In the genomic region with DNA sequence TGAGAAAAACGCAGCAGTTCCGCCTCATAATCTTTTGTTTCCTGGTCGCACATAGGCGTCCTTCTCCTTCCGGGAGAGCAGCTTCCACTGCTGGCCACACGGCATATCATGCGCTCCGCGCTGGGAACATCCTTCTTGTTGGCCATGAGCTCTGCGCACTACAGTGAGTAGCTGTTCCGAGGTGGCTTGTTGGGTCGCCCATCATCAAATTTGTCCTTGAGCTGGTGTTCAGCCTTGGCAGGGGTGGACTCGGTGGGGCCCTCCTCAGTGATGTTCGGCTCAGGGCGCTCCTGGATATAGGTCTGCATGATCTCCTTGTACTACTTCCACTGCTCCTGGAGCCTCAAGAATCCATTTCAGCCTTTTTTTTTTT, we compare ENCODE assay signal across 1 cellular context.
TF ChIP-seq lines count a peak whose summit lies in the region.

No MANE protein-coding gene starts in this region.

TF ChIP-seq in K562, 482 proteins besides CTCF, POLR2A, EP300 and RAD21 (continued from another document and continues in another):
- TF ChIP-seq, protein P1, sequence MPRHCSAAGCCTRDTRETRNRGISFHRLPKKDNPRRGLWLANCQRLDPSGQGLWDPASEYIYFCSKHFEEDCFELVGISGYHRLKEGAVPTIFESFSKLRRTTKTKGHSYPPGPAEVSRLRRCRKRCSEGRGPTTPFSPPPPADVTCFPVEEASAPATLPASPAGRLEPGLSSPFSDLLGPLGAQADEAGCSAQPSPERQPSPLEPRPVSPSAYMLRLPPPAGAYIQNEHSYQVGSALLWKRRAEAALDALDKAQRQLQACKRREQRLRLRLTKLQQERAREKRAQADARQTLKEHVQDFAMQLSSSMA (CRISPR knock-in tag; IDR thresholded peaks at IDR 0.05), result no peak
- TF ChIP-seq ZNF197 (CRISPR knock-in tag; IDR thresholded peaks at IDR 0.05; ENCODE audit: low read depth) (no peak), SAFB2 (IDR thresholded peaks at IDR 0.05; ENCODE audit: borderline replicate concordance, low read depth, low read length, severe bottlenecking) (no peak), NFIX (CRISPR knock-in tag; IDR thresholded peaks at IDR 0.05; ENCODE audit: low read depth) (no peak), CBX2 (IDR thresholded peaks at IDR 0.05; ENCODE audit: insufficient read depth, low read length, poor library complexity, severe bottlenecking) (no peak), ZNF707 (CRISPR knock-in tag; conservative IDR thresholded peaks at IDR 0.05) (no peak), TBL1XR1 (IDR thresholded peaks at IDR 0.05; ENCODE audit: low read length in 2 of 2) (no peak), ILK (tag; IDR thresholded peaks at IDR 0.05; ENCODE audit: borderline replicate concordance, low read depth) (no peak), GABPB2 (CRISPR knock-in tag; conservative IDR thresholded peaks at IDR 0.05) (no peak), DACH1 (IDR thresholded peaks at IDR 0.05; ENCODE audit: partially characterized antibody) (no peak), ZFP30 (CRISPR knock-in tag; IDR thresholded peaks at IDR 0.05; ENCODE audit: borderline replicate concordance) (no peak), ZNF347 (CRISPR knock-in tag; IDR thresholded peaks at IDR 0.05; ENCODE audit: low read depth) (no peak), ZNF431 (CRISPR knock-in tag; IDR thresholded peaks at IDR 0.05) (0 out of 2 replicates have a peak, but pooled peaks have one; percentile 13), EHMT2 (IDR thresholded peaks at IDR 0.05) (no peak), CXXC5 (CRISPR knock-in tag; IDR thresholded peaks at IDR 0.05) (no peak; the same call in 1 of the 2 replicates), TFAM (CRISPR knock-in tag; conservative IDR thresholded peaks at IDR 0.05) (no peak), ZNF77 (CRISPR knock-in tag; IDR thresholded peaks at IDR 0.05) (no peak), NCOA4 (IDR thresholded peaks at IDR 0.05; ENCODE audit: partially characterized antibody) (no peak), FOXJ3 (CRISPR knock-in tag; IDR thresholded peaks at IDR 0.05) (no peak)
- TF ChIP-seq, protein P2, sequence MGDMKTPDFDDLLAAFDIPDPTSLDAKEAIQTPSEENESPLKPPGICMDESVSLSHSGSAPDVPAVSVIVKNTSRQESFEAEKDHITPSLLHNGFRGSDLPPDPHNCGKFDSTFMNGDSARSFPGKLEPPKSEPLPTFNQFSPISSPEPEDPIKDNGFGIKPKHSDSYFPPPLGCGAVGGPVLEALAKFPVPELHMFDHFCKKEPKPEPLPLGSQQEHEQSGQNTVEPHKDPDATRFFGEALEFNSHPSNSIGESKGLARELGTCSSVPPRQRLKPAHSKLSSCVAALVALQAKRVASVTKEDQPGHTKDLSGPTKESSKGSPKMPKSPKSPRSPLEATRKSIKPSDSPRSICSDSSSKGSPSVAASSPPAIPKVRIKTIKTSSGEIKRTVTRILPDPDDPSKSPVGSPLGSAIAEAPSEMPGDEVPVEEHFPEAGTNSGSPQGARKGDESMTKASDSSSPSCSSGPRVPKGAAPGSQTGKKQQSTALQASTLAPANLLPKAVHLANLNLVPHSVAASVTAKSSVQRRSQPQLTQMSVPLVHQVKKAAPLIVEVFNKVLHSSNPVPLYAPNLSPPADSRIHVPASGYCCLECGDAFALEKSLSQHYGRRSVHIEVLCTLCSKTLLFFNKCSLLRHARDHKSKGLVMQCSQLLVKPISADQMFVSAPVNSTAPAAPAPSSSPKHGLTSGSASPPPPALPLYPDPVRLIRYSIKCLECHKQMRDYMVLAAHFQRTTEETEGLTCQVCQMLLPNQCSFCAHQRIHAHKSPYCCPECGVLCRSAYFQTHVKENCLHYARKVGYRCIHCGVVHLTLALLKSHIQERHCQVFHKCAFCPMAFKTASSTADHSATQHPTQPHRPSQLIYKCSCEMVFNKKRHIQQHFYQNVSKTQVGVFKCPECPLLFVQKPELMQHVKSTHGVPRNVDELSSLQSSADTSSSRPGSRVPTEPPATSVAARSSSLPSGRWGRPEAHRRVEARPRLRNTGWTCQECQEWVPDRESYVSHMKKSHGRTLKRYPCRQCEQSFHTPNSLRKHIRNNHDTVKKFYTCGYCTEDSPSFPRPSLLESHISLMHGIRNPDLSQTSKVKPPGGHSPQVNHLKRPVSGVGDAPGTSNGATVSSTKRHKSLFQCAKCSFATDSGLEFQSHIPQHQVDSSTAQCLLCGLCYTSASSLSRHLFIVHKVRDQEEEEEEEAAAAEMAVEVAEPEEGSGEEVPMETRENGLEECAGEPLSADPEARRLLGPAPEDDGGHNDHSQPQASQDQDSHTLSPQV (IDR thresholded peaks at IDR 0.05), result peak; percentile 52
- TF ChIP-seq, protein P3, sequence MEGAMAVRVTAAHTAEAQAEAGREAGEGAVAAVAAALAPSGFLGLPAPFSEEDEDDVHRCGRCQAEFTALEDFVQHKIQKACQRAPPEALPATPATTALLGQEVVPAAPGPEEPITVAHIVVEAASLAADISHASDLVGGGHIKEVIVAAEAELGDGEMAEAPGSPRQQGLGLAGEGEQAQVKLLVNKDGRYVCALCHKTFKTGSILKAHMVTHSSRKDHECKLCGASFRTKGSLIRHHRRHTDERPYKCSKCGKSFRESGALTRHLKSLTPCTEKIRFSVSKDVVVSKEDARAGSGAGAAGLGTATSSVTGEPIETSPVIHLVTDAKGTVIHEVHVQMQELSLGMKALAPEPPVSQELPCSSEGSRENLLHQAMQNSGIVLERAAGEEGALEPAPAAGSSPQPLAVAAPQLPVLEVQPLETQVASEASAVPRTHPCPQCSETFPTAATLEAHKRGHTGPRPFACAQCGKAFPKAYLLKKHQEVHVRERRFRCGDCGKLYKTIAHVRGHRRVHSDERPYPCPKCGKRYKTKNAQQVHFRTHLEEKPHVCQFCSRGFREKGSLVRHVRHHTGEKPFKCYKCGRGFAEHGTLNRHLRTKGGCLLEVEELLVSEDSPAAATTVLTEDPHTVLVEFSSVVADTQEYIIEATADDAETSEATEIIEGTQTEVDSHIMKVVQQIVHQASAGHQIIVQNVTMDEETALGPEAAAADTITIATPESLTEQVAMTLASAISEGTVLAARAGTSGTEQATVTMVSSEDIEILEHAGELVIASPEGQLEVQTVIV (CRISPR knock-in tag; IDR thresholded peaks at IDR 0.05; ENCODE audit: borderline replicate concordance), result no peak
- TF ChIP-seq, protein P4, sequence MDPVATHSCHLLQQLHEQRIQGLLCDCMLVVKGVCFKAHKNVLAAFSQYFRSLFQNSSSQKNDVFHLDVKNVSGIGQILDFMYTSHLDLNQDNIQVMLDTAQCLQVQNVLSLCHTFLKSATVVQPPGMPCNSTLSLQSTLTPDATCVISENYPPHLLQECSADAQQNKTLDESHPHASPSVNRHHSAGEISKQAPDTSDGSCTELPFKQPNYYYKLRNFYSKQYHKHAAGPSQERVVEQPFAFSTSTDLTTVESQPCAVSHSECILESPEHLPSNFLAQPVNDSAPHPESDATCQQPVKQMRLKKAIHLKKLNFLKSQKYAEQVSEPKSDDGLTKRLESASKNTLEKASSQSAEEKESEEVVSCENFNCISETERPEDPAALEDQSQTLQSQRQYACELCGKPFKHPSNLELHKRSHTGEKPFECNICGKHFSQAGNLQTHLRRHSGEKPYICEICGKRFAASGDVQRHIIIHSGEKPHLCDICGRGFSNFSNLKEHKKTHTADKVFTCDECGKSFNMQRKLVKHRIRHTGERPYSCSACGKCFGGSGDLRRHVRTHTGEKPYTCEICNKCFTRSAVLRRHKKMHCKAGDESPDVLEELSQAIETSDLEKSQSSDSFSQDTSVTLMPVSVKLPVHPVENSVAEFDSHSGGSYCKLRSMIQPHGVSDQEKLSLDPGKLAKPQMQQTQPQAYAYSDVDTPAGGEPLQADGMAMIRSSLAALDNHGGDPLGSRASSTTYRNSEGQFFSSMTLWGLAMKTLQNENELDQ (CRISPR knock-in tag; IDR thresholded peaks at IDR 0.05; ENCODE audit: borderline replicate concordance), result no peak
- TF ChIP-seq, protein P5, sequence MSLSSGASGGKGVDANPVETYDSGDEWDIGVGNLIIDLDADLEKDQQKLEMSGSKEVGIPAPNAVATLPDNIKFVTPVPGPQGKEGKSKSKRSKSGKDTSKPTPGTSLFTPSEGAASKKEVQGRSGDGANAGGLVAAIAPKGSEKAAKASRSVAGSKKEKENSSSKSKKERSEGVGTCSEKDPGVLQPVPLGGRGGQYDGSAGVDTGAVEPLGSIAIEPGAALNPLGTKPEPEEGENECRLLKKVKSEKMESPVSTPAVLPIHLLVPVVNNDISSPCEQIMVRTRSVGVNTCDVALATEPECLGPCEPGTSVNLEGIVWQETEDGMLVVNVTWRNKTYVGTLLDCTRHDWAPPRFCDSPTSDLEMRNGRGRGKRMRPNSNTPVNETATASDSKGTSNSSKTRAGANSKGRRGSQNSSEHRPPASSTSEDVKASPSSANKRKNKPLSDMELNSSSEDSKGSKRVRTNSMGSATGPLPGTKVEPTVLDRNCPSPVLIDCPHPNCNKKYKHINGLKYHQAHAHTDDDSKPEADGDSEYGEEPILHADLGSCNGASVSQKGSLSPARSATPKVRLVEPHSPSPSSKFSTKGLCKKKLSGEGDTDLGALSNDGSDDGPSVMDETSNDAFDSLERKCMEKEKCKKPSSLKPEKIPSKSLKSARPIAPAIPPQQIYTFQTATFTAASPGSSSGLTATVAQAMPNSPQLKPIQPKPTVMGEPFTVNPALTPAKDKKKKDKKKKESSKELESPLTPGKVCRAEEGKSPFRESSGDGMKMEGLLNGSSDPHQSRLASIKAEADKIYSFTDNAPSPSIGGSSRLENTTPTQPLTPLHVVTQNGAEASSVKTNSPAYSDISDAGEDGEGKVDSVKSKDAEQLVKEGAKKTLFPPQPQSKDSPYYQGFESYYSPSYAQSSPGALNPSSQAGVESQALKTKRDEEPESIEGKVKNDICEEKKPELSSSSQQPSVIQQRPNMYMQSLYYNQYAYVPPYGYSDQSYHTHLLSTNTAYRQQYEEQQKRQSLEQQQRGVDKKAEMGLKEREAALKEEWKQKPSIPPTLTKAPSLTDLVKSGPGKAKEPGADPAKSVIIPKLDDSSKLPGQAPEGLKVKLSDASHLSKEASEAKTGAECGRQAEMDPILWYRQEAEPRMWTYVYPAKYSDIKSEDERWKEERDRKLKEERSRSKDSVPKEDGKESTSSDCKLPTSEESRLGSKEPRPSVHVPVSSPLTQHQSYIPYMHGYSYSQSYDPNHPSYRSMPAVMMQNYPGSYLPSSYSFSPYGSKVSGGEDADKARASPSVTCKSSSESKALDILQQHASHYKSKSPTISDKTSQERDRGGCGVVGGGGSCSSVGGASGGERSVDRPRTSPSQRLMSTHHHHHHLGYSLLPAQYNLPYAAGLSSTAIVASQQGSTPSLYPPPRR (CRISPR knock-in tag; IDR thresholded peaks at IDR 0.05; ENCODE audit: borderline replicate concordance), result no peak
- TF ChIP-seq, protein P6, sequence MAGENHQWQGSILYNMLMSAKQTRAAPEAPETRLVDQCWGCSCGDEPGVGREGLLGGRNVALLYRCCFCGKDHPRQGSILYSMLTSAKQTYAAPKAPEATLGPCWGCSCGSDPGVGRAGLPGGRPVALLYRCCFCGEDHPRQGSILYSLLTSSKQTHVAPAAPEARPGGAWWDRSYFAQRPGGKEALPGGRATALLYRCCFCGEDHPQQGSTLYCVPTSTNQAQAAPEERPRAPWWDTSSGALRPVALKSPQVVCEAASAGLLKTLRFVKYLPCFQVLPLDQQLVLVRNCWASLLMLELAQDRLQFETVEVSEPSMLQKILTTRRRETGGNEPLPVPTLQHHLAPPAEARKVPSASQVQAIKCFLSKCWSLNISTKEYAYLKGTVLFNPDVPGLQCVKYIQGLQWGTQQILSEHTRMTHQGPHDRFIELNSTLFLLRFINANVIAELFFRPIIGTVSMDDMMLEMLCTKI (IDR thresholded peaks at IDR 0.05; ENCODE audit: partially characterized antibody), result no peak
- TF ChIP-seq, protein P7, sequence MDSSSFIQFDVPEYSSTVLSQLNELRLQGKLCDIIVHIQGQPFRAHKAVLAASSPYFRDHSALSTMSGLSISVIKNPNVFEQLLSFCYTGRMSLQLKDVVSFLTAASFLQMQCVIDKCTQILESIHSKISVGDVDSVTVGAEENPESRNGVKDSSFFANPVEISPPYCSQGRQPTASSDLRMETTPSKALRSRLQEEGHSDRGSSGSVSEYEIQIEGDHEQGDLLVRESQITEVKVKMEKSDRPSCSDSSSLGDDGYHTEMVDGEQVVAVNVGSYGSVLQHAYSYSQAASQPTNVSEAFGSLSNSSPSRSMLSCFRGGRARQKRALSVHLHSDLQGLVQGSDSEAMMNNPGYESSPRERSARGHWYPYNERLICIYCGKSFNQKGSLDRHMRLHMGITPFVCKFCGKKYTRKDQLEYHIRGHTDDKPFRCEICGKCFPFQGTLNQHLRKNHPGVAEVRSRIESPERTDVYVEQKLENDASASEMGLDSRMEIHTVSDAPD (CRISPR knock-in tag; IDR thresholded peaks at IDR 0.05), result no peak
- TF ChIP-seq, protein P8, sequence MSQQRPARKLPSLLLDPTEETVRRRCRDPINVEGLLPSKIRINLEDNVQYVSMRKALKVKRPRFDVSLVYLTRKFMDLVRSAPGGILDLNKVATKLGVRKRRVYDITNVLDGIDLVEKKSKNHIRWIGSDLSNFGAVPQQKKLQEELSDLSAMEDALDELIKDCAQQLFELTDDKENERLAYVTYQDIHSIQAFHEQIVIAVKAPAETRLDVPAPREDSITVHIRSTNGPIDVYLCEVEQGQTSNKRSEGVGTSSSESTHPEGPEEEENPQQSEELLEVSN (IDR thresholded peaks at IDR 0.05; ENCODE audit: borderline replicate concordance in 1 of 2, extremely low read depth in 1 of 2, insufficient read depth in 1 of 2, insufficient read length in 1 of 2, low read depth in 1 of 2, low read length in 1 of 2, poor library complexity in 1 of 2, severe bottlenecking in 1 of 2), result peak in 1 of 2 experiments; percentile 1
- TF ChIP-seq, protein P9, sequence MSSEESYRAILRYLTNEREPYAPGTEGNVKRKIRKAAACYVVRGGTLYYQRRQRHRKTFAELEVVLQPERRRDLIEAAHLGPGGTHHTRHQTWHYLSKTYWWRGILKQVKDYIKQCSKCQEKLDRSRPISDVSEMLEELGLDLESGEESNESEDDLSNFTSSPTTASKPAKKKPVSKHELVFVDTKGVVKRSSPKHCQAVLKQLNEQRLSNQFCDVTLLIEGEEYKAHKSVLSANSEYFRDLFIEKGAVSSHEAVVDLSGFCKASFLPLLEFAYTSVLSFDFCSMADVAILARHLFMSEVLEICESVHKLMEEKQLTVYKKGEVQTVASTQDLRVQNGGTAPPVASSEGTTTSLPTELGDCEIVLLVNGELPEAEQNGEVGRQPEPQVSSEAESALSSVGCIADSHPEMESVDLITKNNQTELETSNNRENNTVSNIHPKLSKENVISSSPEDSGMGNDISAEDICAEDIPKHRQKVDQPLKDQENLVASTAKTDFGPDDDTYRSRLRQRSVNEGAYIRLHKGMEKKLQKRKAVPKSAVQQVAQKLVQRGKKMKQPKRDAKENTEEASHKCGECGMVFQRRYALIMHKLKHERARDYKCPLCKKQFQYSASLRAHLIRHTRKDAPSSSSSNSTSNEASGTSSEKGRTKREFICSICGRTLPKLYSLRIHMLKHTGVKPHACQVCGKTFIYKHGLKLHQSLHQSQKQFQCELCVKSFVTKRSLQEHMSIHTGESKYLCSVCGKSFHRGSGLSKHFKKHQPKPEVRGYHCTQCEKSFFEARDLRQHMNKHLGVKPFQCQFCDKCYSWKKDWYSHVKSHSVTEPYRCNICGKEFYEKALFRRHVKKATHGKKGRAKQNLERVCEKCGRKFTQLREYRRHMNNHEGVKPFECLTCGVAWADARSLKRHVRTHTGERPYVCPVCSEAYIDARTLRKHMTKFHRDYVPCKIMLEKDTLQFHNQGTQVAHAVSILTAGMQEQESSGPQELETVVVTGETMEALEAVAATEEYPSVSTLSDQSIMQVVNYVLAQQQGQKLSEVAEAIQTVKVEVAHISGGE (CRISPR knock-in tag; IDR thresholded peaks at IDR 0.05), result no peak; a peak in 2 of 6 replicates
